ENCODE assay signal across 20 cellular contexts in genomic region chr10:87019504-87019903, GRCh38. TPM values are rescaled to one million over a fixed set of nuclear protein-coding genes. Genes with fewer than 3 reads are reported as not detected.
"Had no signal": no experiment of that assay in that cellular context is flagged by ENCODE, and none has a peak within 500 bp of the region (broad histone marks: within the 10 kb centered on the region; RNA-seq: fewer than 3 reads in every experiment).

No MANE protein-coding gene starts in this region.

RNA-seq across cellular contexts. Expression of gene FAM25A, which starts 0.6 kb away (rescaled TPM):
- total RNA-seq: hepatocyte, left colon, left lung, liver, lower lobe of right lung, mesothelial cell of epicardium, mononuclear cell, natural killer cell, occipital lobe, osteocyte, posterior vena cava, psoas muscle, sigmoid colon, spleen, subcutaneous adipose tissue, temporal lobe, tibial nerve, ureter, uterus had no signal
- polyA plus RNA-seq: hepatocyte, liver, sigmoid colon, small intestine, spleen had no signal

RNA-seq across cellular contexts. Expression of gene ADIRF, which starts 51.2 kb away (rescaled TPM):
- total RNA-seq: hepatocyte, mesothelial cell of epicardium, mononuclear cell, natural killer cell, occipital lobe, osteocyte had no signal
- polyA plus RNA-seq: hepatocyte had no signal
